ENCODE assay signal across 30 cellular contexts in genomic region chr12:69350777-69351176, GRCh38. TPM values are rescaled to one million over a fixed set of nuclear protein-coding genes. Genes with fewer than 3 reads are reported as not detected.
"Had no signal": no experiment of that assay in that cellular context is flagged by ENCODE, and none has a peak within 500 bp of the region (broad histone marks: within the 10 kb centered on the region; RNA-seq: fewer than 3 reads in every experiment).

No MANE protein-coding gene starts in this region.

- H3K4me3 ChIP-seq: coronary artery, esophagus muscularis mucosa, gastrocnemius medialis had no signal

- H3K4me3 Mint-ChIP-seq: activated CD4-positive, alpha-beta memory T cell treated with anti-CD3 and anti-CD28 coated beads, Interleukin-2, amount 10 ng/mL, durations not matched to agents 7 days and 5 days; activated CD4-positive, alpha-beta T cell treated with anti-CD3 and anti-CD28 coated beads, Interleukin-2, amount 10 ng/mL, durations not matched to agents 7 days and 5 days; activated naive CD8-positive, alpha-beta T cell; activated T-cell treated with anti-CD3 and anti-CD28 coated beads, Interleukin-2, amount 50 U/mL, for 4 hours; activated T-helper 17 cell treated with anti-CD3 and anti-CD28 coated beads, Interleukin-2, amount 50 U/mL, for 72 hours; central memory CD8-positive, alpha-beta T cell; effector memory CD8-positive, alpha-beta T cell; WTC11 had no signal

- H3K27ac Mint-ChIP-seq: activated CD4-positive, alpha-beta memory T cell treated with anti-CD3 and anti-CD28 coated beads, Interleukin-2, amount 10 ng/mL, durations not matched to agents 7 days and 5 days; activated CD4-positive, alpha-beta T cell treated with anti-CD3 and anti-CD28 coated beads, Interleukin-2, amount 10 ng/mL, durations not matched to agents 7 days and 5 days; activated naive CD8-positive, alpha-beta T cell; activated T-helper 17 cell treated with anti-CD3 and anti-CD28 coated beads, Interleukin-2, amount 50 U/mL, for 72 hours; effector memory CD8-positive, alpha-beta T cell; WTC11 had no signal

- H3K9me3 Mint-ChIP-seq: activated CD4-positive, alpha-beta memory T cell treated with anti-CD3 and anti-CD28 coated beads, Interleukin-2, amount 10 ng/mL, durations not matched to agents 7 days and 5 days; activated CD4-positive, alpha-beta T cell treated with anti-CD3 and anti-CD28 coated beads, Interleukin-2, amount 10 ng/mL, durations not matched to agents 7 days and 5 days; activated T-cell treated with anti-CD3 and anti-CD28 coated beads, Interleukin-2, amount 50 U/mL, for 4 hours; activated T-helper 17 cell treated with anti-CD3 and anti-CD28 coated beads, Interleukin-2, amount 50 U/mL, for 72 hours; central memory CD8-positive, alpha-beta T cell; effector memory CD8-positive, alpha-beta T cell; WTC11 had no signal

- H3K36me3 ChIP-seq: brain microvascular endothelial cell, esophagus muscularis mucosa, gastrocnemius medialis had no signal

- DNase-seq: activated CD4-positive, alpha-beta memory T cell treated with anti-CD3 and anti-CD28 coated beads, Interleukin-2, amount 10 ng/mL, durations not matched to agents 7 days and 5 days; activated CD4-positive, alpha-beta T cell treated with anti-CD3 and anti-CD28 coated beads for 1 hour; activated CD4-positive, alpha-beta T cell treated with anti-CD3 and anti-CD28 coated beads for 4 hours; activated CD4-positive, alpha-beta T cell treated with anti-CD3 and anti-CD28 coated beads, Interleukin-2, amount 10 ng/mL, durations not matched to agents 7 days and 5 days; activated CD4-positive, alpha-beta T cell treated with anti-CD3 and anti-CD28 coated beads, Interleukin-2, amount 50 U/mL, for 4 hours; activated effector memory CD4-positive, alpha-beta T cell treated with Interleukin-2 at 50 U/mL for 16 hours; activated gamma-delta T cell treated with Interleukin-2 at 50 U/mL for 16 hours; activated naive CD4-positive, alpha-beta T cell treated with anti-CD3 and anti-CD28 coated beads, Interleukin-2, amount 50 U/mL, for 16 hours; activated naive CD4-positive, alpha-beta T cell treated with Interleukin-2 at 50 U/mL for 16 hours; activated T-cell treated with anti-CD3 and anti-CD28 coated beads, Interleukin-2, amount 50 U/mL, for 4 hours; amniotic stem cell; anterior cingulate cortex; brain microvascular endothelial cell; dermis blood vessel endothelial cell; effector CD4-positive, alpha-beta T cell; effector memory CD8-positive, alpha-beta T cell; erythroblast; foreskin keratinocyte; gastrocnemius medialis; glutamatergic neuron; T-helper 2 cell had no signal

- H3K27me3 ChIP-seq: brain microvascular endothelial cell, esophagus muscularis mucosa, foreskin keratinocyte, gastrocnemius medialis had no signal

- H3K4me1 Mint-ChIP-seq: activated T-helper 17 cell treated with anti-CD3 and anti-CD28 coated beads, Interleukin-2, amount 50 U/mL, for 72 hours; central memory CD8-positive, alpha-beta T cell had no signal

- H3K36me3 Mint-ChIP-seq: activated naive CD8-positive, alpha-beta T cell; WTC11 had no signal

- H3K27ac ChIP-seq: brain microvascular endothelial cell, coronary artery, esophagus muscularis mucosa, foreskin keratinocyte, gastrocnemius medialis, VCaP had no signal

- H3K9me3 ChIP-seq: esophagus muscularis mucosa, gastrocnemius medialis had no signal

- ATAC-seq: activated T-cell treated with anti-CD3 and anti-CD28 coated beads, Interleukin-2, amount 50 U/mL, for 4 hours; activated T-helper 17 cell treated with anti-CD3 and anti-CD28 coated beads, Interleukin-2, amount 50 U/mL, for 72 hours; effector memory CD8-positive, alpha-beta T cell; foreskin keratinocyte; gastrocnemius medialis; WTC11 had no signal

- FAIRE-seq: astrocyte, bronchial epithelial cell had no signal

- H3K4me1 ChIP-seq: esophagus muscularis mucosa, foreskin keratinocyte, gastrocnemius medialis had no signal

RNA-seq across cellular contexts. Expression of gene LYZ, which starts 2.6 kb away (rescaled TPM):
- total RNA-seq: activated CD4-positive, alpha-beta T cell treated with anti-CD3 and anti-CD28 coated beads, Interleukin-2, amount 10 ng/mL, durations not matched to agents 7 days and 5 days; dermis blood vessel endothelial cell; foreskin keratinocyte had no signal
- polyA plus RNA-seq: foreskin keratinocyte had no signal
